23 cellular contexts compared by ENCODE assay signal in genomic region chr14:54771411-54772027, GRCh38.
A peak's percentile ranks its signal among the peaks of the same experiment; 100 is the strongest.
DNase-seq lines count a peak whose midpoint lies in the region; ATAC-seq, FAIRE-seq and TF ChIP-seq lines count a peak whose summit lies in the region.
"Had no signal": no experiment of that assay in that cellular context is flagged by ENCODE, and none has a peak within 500 bp of the region (broad histone marks: within the 10 kb centered on the region; RNA-seq: fewer than 3 reads in every experiment).

No MANE protein-coding gene starts in this region.

- peaks cover 31% of the 10 kb centered on the region for H4K20me1 ChIP-seq in BLaER1

- peaks cover 72% of the 10 kb centered on the region for H3K4me1 ChIP-seq in BLaER1
- peaks cover 27% of the 10 kb centered on the region for H3K4me1 ChIP-seq in RWPE2 (ENCODE audit: insufficient read depth, poor library complexity, severe bottlenecking)
- peaks cover 10 to 18% of the 10 kb centered on the region in 2 donors for H3K4me1 ChIP-seq in kidney (ENCODE audit: control insufficient read depth in 1 of 2, insufficient read depth in 1 of 2, low read depth in 1 of 2, low read length in 2 of 2)
- peaks cover 27% of the 10 kb centered on the region for H3K4me1 ChIP-seq in rectal smooth muscle tissue (ENCODE audit: control insufficient read depth, insufficient read depth, low read length)

- intact Hi-C loops in kidney (cut with DNase I) (no loop called here), posterior cingulate gyrus (cut with DNase I) (loop anchor here (5.0 to 10.0 kb wide), 2 partner anchors 79 to 267 kb away; partner anchors contain the start of gene CGRRF1)

- H3K9ac ChIP-seq in BLaER1 (no peak overlapping the region), kidney (ENCODE audit: low read length in 2 of 2) (no peak overlapping the region), rectal smooth muscle tissue (ENCODE audit: low read length) (no peak overlapping the region)

- ATAC-seq in RWPE2 (ENCODE audit: low read depth) (no peak), HG02840 (IDR thresholded peaks at IDR 0.05; ENCODE audit: low FRiP score, unreplicated experiment) (no peak), GM19324 (IDR thresholded peaks at IDR 0.05; ENCODE audit: low FRiP score, unreplicated experiment) (no peak)
- ATAC-seq: activated CD8-positive, alpha-beta T cell treated with anti-CD3 and anti-CD28 coated beads, Interleukin-2, amount 10 ng/mL, durations not matched to agents 7 days and 5 days; activated naive CD8-positive, alpha-beta T cell treated with anti-CD3 and anti-CD28 coated beads, Interleukin-2, amount 50 U/mL, for 24 hours; activated T-cell treated with anti-CD3 and anti-CD28 coated beads, Interleukin-2, amount 50 U/mL, for 72 hours; left colon; natural killer cell treated with Interleukin-12 subunit alpha and Interleukin-12 subunit beta and Interleukin-15 and Interleukin-18, amount 100 ng/mL, for 72 hours; stimulated activated naive CD8-positive, alpha-beta T cell treated with anti-CD3 and anti-CD28 coated beads, Interleukin-15, amount 100 ng/mL, for 72 hours; T-helper 17 cell had no signal

- H3K4me3 ChIP-seq in BLaER1, result no peak overlapping the region
- H3K4me3 ChIP-seq in RWPE2 (ENCODE audit: severe bottlenecking), result no peak overlapping the region
- no peak overlapping the region for H3K4me3 ChIP-seq in kidney (ENCODE audit: low read length in 2 of 2)
- no peak overlapping the region for H3K4me3 ChIP-seq in rectal smooth muscle tissue (ENCODE audit: low read length)
- H3K4me3 ChIP-seq: MG63 had no signal

- H3K9me3 ChIP-seq in BLaER1 (no peaks in the 10 kb centered on the region), RWPE2 (ENCODE audit: severe bottlenecking) (no peaks in the 10 kb centered on the region), kidney (ENCODE audit: control insufficient read depth in 1 of 2, low read length in 2 of 2) (no peaks in the 10 kb centered on the region)
- H3K9me3 ChIP-seq: Caco-2, MG63 had no signal

- no peak for TF ChIP-seq CTCF in RWPE2 (IDR thresholded peaks at IDR 0.05; ENCODE audit: poor library complexity, severe bottlenecking)
- no peak for TF ChIP-seq CTCF in kidney (IDR thresholded peaks at IDR 0.05; ENCODE audit: borderline replicate concordance, extremely low read depth, insufficient read depth)

- DNase-seq in RWPE2 (ENCODE audit: low spot score) (no peak), kidney (peak; percentile 38), posterior cingulate gyrus (no peak), glomerular visceral epithelial cell (ENCODE audit: extremely low spot score) (no peak)
- DNase-seq: activated B cell treated with CpG ODN at 0.5 μM for 24 hours; activated CD8-positive, alpha-beta T cell treated with anti-CD3 and anti-CD28 coated beads, Interleukin-2, amount 10 ng/mL, durations not matched to agents 7 days and 5 days; activated naive CD8-positive, alpha-beta T cell treated with anti-CD3 and anti-CD28 coated beads, Interleukin-2, amount 50 U/mL, for 24 hours; activated T-cell treated with anti-CD3 and anti-CD28 coated beads, Interleukin-2, amount 50 U/mL, for 72 hours; central memory CD4-positive, alpha-beta T cell; EL; left colon; MG63; NCI-H1694 treated with DMSO at 0.1 percent for 48 hours; NCI-H446 treated with DMSO at 0.1 percent for 48 hours; SHP77 treated with DMSO at 0.1 percent for 48 hours; stimulated activated naive CD8-positive, alpha-beta T cell treated with anti-CD3 and anti-CD28 coated beads, Interleukin-15, amount 100 ng/mL, for 72 hours; T-helper 17 cell had no signal

- peak overlapping the region; percentile 69 for H3K4me2 ChIP-seq in BLaER1

- no peaks in the 10 kb centered on the region for H3K27me3 ChIP-seq in BLaER1
- no peaks in the 10 kb centered on the region for H3K27me3 ChIP-seq in RWPE2 (ENCODE audit: insufficient read depth, poor library complexity, severe bottlenecking)
- no peaks in the 10 kb centered on the region for H3K27me3 ChIP-seq in rectal smooth muscle tissue (ENCODE audit: control insufficient read depth, insufficient read depth, low read length)
- H3K27me3 ChIP-seq: MG63 had no signal

- H3K27ac ChIP-seq in BLaER1 (no peak overlapping the region), RWPE2 (ENCODE audit: poor library complexity, severe bottlenecking) (peak overlapping the region; percentile 94), kidney (ENCODE audit: low read depth in 2 of 2, low read length in 2 of 2) (no peak overlapping the region), rectal smooth muscle tissue (ENCODE audit: low read depth, low read length) (peak overlapping the region; percentile 89)

- FAIRE-seq in kidney (lab: Jason Lieb, UNC), result no peak

- H3K36me3 ChIP-seq in BLaER1 (peaks cover 58% of the 10 kb centered on the region), RWPE2 (ENCODE audit: low read depth) (peaks cover 66% of the 10 kb centered on the region), kidney (ENCODE audit: control insufficient read depth in 1 of 2, insufficient read depth in 2 of 2, low read length in 2 of 2) (peaks cover 0 to 3% of the 10 kb centered on the region in 2 donors), rectal smooth muscle tissue (ENCODE audit: control insufficient read depth, insufficient read depth, low read length) (peaks cover 4% of the 10 kb centered on the region)

Comparison
In these comparisons a context has a peak if more than half of its experiments do, and no peak if none do; other contexts are left out.
1. H3K27ac ChIP-seq: peak in RWPE2 (single experiment) and rectal smooth muscle tissue (single experiment); none in BLaER1 (single experiment) and kidney (0 of 2).